Comparison of ENCODE assay signal across 1 cellular context in the genomic region with DNA sequence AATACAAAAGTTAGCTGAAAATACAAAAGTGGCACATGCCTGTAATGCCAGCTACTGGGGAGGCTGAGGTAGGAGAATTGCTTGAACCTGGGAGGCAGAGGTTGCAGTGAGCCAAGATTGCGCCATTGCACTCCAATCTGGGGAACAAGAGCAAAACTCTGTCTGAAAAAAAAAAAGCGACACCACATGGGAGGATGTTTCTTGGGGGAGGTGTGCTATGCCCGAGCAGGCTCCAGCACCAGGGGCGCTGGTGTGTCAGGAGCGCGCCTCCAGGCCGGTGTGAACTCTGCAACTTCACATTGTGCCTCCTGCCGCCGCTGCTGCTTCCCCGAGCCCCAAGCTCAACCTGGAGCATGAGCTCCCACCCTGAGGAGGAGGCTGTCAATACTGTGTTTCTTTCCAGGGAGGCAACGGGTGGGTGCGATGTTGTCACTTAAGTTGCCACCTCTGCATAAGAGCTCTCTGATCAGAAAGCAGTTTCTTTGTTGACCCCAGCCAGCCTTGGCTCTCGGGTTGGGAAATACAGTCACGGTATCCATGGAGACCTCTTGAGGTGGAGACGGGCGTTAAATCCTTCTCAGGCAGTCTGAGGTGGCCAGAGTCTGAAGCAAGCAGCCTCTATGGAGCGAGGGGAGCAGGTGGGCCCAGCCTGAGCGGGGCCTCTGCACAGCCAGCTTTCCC.
TF ChIP-seq lines count a peak whose summit lies in the region.

No MANE protein-coding gene starts in this region.

TF ChIP-seq in K562, 482 proteins besides CTCF, POLR2A, EP300 and RAD21 (continued from another document and continues in another):
- TF ChIP-seq HDAC1 (IDR thresholded peaks at IDR 0.05) = peak in 1 of 2 experiments; percentile 51; a peak in 2 of 4 replicates
- TF ChIP-seq, protein P1, sequence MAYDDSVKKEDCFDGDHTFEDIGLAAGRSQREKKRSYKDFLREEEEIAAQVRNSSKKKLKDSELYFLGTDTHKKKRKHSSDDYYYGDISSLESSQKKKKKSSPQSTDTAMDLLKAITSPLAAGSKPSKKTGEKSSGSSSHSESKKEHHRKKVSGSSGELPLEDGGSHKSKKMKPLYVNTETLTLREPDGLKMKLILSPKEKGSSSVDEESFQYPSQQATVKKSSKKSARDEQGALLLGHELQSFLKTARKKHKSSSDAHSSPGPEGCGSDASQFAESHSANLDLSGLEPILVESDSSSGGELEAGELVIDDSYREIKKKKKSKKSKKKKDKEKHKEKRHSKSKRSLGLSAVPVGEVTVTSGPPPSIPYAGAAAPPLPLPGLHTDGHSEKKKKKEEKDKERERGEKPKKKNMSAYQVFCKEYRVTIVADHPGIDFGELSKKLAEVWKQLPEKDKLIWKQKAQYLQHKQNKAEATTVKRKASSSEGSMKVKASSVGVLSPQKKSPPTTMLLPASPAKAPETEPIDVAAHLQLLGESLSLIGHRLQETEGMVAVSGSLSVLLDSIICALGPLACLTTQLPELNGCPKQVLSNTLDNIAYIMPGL (CRISPR knock-in tag; IDR thresholded peaks at IDR 0.05) = no peak
- TF ChIP-seq, protein P2, sequence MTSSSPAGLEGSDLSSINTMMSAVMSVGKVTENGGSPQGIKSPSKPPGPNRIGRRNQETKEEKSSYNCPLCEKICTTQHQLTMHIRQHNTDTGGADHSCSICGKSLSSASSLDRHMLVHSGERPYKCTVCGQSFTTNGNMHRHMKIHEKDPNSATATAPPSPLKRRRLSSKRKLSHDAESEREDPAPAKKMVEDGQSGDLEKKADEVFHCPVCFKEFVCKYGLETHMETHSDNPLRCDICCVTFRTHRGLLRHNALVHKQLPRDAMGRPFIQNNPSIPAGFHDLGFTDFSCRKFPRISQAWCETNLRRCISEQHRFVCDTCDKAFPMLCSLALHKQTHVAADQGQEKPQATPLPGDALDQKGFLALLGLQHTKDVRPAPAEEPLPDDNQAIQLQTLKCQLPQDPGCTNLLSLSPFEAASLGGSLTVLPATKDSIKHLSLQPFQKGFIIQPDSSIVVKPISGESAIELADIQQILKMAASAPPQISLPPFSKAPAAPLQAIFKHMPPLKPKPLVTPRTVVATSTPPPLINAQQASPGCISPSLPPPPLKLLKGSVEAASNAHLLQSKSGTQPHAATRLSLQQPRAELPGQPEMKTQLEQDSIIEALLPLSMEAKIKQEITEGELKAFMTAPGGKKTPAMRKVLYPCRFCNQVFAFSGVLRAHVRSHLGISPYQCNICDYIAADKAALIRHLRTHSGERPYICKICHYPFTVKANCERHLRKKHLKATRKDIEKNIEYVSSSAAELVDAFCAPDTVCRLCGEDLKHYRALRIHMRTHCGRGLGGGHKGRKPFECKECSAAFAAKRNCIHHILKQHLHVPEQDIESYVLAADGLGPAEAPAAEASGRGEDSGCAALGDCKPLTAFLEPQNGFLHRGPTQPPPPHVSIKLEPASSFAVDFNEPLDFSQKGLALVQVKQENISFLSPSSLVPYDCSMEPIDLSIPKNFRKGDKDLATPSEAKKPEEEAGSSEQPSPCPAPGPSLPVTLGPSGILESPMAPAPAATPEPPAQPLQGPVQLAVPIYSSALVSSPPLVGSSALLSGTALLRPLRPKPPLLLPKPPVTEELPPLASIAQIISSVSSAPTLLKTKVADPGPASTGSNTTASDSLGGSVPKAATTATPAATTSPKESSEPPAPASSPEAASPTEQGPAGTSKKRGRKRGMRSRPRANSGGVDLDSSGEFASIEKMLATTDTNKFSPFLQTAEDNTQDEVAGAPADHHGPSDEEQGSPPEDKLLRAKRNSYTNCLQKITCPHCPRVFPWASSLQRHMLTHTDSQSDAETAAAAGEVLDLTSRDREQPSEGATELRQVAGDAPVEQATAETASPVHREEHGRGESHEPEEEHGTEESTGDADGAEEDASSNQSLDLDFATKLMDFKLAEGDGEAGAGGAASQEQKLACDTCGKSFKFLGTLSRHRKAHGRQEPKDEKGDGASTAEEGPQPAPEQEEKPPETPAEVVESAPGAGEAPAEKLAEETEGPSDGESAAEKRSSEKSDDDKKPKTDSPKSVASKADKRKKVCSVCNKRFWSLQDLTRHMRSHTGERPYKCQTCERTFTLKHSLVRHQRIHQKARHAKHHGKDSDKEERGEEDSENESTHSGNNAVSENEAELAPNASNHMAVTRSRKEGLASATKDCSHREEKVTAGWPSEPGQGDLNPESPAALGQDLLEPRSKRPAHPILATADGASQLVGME (CRISPR knock-in tag; IDR thresholded peaks at IDR 0.05) = no peak
- no peak for TF ChIP-seq ZNF354B (CRISPR knock-in tag; IDR thresholded peaks at IDR 0.05)
- no peak for TF ChIP-seq TEAD2 (tag; IDR thresholded peaks at IDR 0.05)
- peak; percentile 41 for TF ChIP-seq CXXC5 (CRISPR knock-in tag; IDR thresholded peaks at IDR 0.05)
- TF ChIP-seq, protein P3, sequence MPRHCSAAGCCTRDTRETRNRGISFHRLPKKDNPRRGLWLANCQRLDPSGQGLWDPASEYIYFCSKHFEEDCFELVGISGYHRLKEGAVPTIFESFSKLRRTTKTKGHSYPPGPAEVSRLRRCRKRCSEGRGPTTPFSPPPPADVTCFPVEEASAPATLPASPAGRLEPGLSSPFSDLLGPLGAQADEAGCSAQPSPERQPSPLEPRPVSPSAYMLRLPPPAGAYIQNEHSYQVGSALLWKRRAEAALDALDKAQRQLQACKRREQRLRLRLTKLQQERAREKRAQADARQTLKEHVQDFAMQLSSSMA (CRISPR knock-in tag; IDR thresholded peaks at IDR 0.05) = no peak
- no peak for TF ChIP-seq PURB (CRISPR knock-in tag; IDR thresholded peaks at IDR 0.05; ENCODE audit: low read depth)
- no peak for TF ChIP-seq MAFK (IDR thresholded peaks at IDR 0.05; ENCODE audit: low read length)
- TF ChIP-seq, protein P4, sequence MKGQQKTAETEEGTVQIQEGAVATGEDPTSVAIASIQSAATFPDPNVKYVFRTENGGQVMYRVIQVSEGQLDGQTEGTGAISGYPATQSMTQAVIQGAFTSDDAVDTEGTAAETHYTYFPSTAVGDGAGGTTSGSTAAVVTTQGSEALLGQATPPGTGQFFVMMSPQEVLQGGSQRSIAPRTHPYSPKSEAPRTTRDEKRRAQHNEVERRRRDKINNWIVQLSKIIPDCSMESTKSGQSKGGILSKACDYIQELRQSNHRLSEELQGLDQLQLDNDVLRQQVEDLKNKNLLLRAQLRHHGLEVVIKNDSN (CRISPR knock-in tag; IDR thresholded peaks at IDR 0.05) = no peak; the same call in 1 of the 2 replicates
- no peak for TF ChIP-seq PPARD (CRISPR knock-in tag; IDR thresholded peaks at IDR 0.05)
- no peak for TF ChIP-seq CBX5 (IDR thresholded peaks at IDR 0.05; ENCODE audit: borderline replicate concordance, low read depth)
- no peak for TF ChIP-seq ZNF785 (CRISPR knock-in tag; IDR thresholded peaks at IDR 0.05)
- TF ChIP-seq POLR2H (tag; IDR thresholded peaks at IDR 0.05; ENCODE audit: low read depth) = no peak
- TF ChIP-seq ZNF695 (CRISPR knock-in tag; IDR thresholded peaks at IDR 0.05) = no peak
- TF ChIP-seq, protein P5, sequence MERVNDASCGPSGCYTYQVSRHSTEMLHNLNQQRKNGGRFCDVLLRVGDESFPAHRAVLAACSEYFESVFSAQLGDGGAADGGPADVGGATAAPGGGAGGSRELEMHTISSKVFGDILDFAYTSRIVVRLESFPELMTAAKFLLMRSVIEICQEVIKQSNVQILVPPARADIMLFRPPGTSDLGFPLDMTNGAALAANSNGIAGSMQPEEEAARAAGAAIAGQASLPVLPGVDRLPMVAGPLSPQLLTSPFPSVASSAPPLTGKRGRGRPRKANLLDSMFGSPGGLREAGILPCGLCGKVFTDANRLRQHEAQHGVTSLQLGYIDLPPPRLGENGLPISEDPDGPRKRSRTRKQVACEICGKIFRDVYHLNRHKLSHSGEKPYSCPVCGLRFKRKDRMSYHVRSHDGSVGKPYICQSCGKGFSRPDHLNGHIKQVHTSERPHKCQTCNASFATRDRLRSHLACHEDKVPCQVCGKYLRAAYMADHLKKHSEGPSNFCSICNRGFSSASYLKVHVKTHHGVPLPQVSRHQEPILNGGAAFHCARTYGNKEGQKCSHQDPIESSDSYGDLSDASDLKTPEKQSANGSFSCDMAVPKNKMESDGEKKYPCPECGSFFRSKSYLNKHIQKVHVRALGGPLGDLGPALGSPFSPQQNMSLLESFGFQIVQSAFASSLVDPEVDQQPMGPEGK (CRISPR knock-in tag; IDR thresholded peaks at IDR 0.05; ENCODE audit: borderline replicate concordance) = no peak
- TF ChIP-seq ZNF778 (CRISPR knock-in tag; IDR thresholded peaks at IDR 0.05) = no peak
- TF ChIP-seq, protein P6, sequence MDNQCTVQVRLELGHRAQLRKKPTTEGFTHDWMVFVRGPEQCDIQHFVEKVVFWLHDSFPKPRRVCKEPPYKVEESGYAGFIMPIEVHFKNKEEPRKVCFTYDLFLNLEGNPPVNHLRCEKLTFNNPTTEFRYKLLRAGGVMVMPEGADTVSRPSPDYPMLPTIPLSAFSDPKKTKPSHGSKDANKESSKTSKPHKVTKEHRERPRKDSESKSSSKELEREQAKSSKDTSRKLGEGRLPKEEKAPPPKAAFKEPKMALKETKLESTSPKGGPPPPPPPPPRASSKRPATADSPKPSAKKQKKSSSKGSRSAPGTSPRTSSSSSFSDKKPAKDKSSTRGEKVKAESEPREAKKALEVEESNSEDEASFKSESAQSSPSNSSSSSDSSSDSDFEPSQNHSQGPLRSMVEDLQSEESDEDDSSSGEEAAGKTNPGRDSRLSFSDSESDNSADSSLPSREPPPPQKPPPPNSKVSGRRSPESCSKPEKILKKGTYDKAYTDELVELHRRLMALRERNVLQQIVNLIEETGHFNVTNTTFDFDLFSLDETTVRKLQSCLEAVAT (IDR thresholded peaks at IDR 0.05) = peak in 1 of 2 experiments; percentile 48; a peak in 1 of 4 replicates
- TF ChIP-seq BDP1 (IDR thresholded peaks at IDR 0.05; ENCODE audit: insufficient read depth, insufficient read length) = no peak
- TF ChIP-seq, protein P7, sequence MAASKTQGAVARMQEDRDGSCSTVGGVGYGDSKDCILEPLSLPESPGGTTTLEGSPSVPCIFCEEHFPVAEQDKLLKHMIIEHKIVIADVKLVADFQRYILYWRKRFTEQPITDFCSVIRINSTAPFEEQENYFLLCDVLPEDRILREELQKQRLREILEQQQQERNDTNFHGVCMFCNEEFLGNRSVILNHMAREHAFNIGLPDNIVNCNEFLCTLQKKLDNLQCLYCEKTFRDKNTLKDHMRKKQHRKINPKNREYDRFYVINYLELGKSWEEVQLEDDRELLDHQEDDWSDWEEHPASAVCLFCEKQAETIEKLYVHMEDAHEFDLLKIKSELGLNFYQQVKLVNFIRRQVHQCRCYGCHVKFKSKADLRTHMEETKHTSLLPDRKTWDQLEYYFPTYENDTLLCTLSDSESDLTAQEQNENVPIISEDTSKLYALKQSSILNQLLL (CRISPR knock-in tag; IDR thresholded peaks at IDR 0.05; ENCODE audit: borderline replicate concordance) = no peak
- TF ChIP-seq DIDO1 (tag; IDR thresholded peaks at IDR 0.05; ENCODE audit: low read depth) = no peak
- no peak for TF ChIP-seq ESRRB (CRISPR knock-in tag; IDR thresholded peaks at IDR 0.05; ENCODE audit: borderline replicate concordance)
- TF ChIP-seq, protein P8, sequence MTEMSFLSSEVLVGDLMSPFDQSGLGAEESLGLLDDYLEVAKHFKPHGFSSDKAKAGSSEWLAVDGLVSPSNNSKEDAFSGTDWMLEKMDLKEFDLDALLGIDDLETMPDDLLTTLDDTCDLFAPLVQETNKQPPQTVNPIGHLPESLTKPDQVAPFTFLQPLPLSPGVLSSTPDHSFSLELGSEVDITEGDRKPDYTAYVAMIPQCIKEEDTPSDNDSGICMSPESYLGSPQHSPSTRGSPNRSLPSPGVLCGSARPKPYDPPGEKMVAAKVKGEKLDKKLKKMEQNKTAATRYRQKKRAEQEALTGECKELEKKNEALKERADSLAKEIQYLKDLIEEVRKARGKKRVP (CRISPR knock-in tag; IDR thresholded peaks at IDR 0.05) = no peak
- no peak for TF ChIP-seq NFE2 (IDR thresholded peaks at IDR 0.05; ENCODE audit: low read depth)
- TF ChIP-seq MTA3 (IDR thresholded peaks at IDR 0.05; ENCODE audit: borderline replicate concordance) = no peak
- TF ChIP-seq HMG20B (CRISPR knock-in tag; IDR thresholded peaks at IDR 0.05) = no peak
- TF ChIP-seq DDX20 (tag; IDR thresholded peaks at IDR 0.05; ENCODE audit: low read depth) = no peak
- TF ChIP-seq CREB1 (IDR thresholded peaks at IDR 0.05) = no peak
- no peak for TF ChIP-seq CREB1 (CRISPR knock-in tag; IDR thresholded peaks at IDR 0.05)
- TF ChIP-seq ZMIZ1 (IDR thresholded peaks at IDR 0.05; ENCODE audit: low read depth in 2 of 2, low read length in 2 of 2) = 0 out of 4 replicates have a peak, but pooled peaks of 1 of the 2 experiments have one; percentile 39
- no peak for TF ChIP-seq KAT2B (IDR thresholded peaks at IDR 0.05; ENCODE audit: low read depth, low read length)
- no peak for TF ChIP-seq E2F5 (CRISPR knock-in tag; IDR thresholded peaks at IDR 0.05)
- TF ChIP-seq ZKSCAN8 (CRISPR knock-in tag; IDR thresholded peaks at IDR 0.05) = no peak
- TF ChIP-seq MCM2 (IDR thresholded peaks at IDR 0.05; ENCODE audit: low read depth) = no peak
